In the genomic region with DNA sequence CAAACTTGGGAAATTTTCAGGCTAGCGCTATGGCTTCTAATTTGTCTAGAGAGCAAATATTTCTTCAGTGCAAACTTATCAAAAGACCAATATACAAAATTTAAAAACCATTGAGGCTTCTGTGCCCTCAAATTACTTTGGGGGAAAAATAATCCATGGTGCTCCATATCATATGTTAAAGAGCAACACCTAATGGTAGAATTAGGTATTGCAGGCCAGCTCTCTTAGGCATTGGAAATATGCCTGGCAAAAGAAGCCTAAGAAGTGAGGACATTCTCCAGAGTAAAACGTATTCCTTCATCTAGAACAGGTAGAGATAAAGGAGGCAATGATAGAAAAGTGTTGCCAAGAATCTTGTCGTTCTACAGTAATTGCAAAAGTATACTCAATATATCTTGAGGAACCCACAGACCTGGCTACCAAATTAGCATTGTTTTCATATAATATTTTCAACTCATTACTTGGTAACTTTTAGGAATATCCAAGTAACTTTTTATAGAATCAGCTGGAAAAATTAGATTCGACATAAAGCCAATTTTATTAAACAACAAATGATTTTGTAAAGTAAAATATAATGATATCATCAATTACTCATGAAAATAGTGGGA, we compare ENCODE assay signal across 1 cellular context.
TF ChIP-seq lines count a peak whose summit lies in the region.

No MANE protein-coding gene starts in this region.

TF ChIP-seq in IMR-90, 13 proteins besides CTCF, POLR2A, EP300 and RAD21 (continued from another document):
- no peak for TF ChIP-seq RCOR1 (IDR thresholded peaks at IDR 0.05; ENCODE audit: insufficient replicate concordance, low read length)
- no peak for TF ChIP-seq MXI1 (IDR thresholded peaks at IDR 0.05; ENCODE audit: borderline replicate concordance, low read depth, low read length)
- TF ChIP-seq CEBPB (IDR thresholded peaks at IDR 0.05; ENCODE audit: low read depth, low read length): no peak
- TF ChIP-seq NFE2L2 (IDR thresholded peaks at IDR 0.05; ENCODE audit: low read depth, low read length): no peak
